8 cellular contexts compared by ENCODE assay signal in genomic region chr20:33993800-33994623, GRCh38. TPM values are rescaled to one million over a fixed set of nuclear protein-coding genes. Genes with fewer than 3 reads are reported as not detected.
DNase-seq lines count a peak whose midpoint lies in the region; ATAC-seq, FAIRE-seq and TF ChIP-seq lines count a peak whose summit lies in the region.

Gene RALY, plus strand, starts transcription at chr20:33993911. Its CDS starts 78,164 bp downstream, at chr20:34072075.

- TF ChIP-seq CTCF in WI38 (IDR thresholded peaks at IDR 0.05; ENCODE audit: low read depth, low read length) = no peak
- TF ChIP-seq CTCF in bronchial epithelial cell (IDR thresholded peaks at IDR 0.05; ENCODE audit: insufficient read depth, low read length, severe bottlenecking) = no peak

- H3K4me3 ChIP-seq in WI38 (ENCODE audit: low read depth, low read length) (peak within 1 kb of the TSS; percentile 82), bronchial epithelial cell (ENCODE audit: low read depth, low read length) (peak within 1 kb of the TSS; percentile 75)

- no peak for FAIRE-seq in bronchial epithelial cell (lab: Jason Lieb, UNC)

- DNase-seq in A172 (ENCODE audit: low spot score) = peak; percentile 65
- peak; percentile 91 for DNase-seq in NCI-H2171 (lab: John Stamatoyannopoulos, UW)
- DNase-seq in bronchial epithelial cell (ENCODE audit: low read depth) = peak; percentile 59
- peak; percentile 78 for DNase-seq in iris pigment epithelial cell (ENCODE audit: low read depth)
- DNase-seq in stimulated activated CD4-positive, alpha-beta T cell treated with anti-CD3 and anti-CD28 coated beads, Interleukin-12 subunit alpha, Interleukin-12 subunit beta, amount 100 ng/mL, for 4 hours = peak; percentile 76

- H3K27me3 ChIP-seq in bronchial epithelial cell (ENCODE audit: control insufficient read depth, insufficient read depth, low read length) = no peaks in the 10 kb centered on the region

- no peaks in the 10 kb centered on the region for H3K36me3 ChIP-seq in bronchial epithelial cell (ENCODE audit: control insufficient read depth, insufficient read depth, low read length)

- ATAC-seq in GM18520 (IDR thresholded peaks at IDR 0.05; ENCODE audit: unreplicated experiment) (peak; percentile 34), HG03060 (IDR thresholded peaks at IDR 0.05; ENCODE audit: low read depth, unreplicated experiment) (peak; percentile 21)

RNA-seq across cellular contexts. Expression of gene RALY, which starts in this region (rescaled TPM):
- 126 and 147 TPM in 2 replicates for total RNA-seq in A172 (2014; rRNA removed; shearing (Covaris generic))
- total RNA-seq in bronchial epithelial cell = 75.0 and 96.4 TPM in 2 replicates

Comparison
In these comparisons a context has a peak if more than half of its experiments do, and no peak if none do; other contexts are left out.
1. Peak in every context shown above with its lines: DNase-seq, ATAC-seq and H3K4me3 ChIP-seq.